1 cellular context compared by ENCODE assay signal in genomic region chr1:116418091-116418830, GRCh38.
TF ChIP-seq lines count a peak whose summit lies in the region.

No MANE protein-coding gene starts in this region.

TF ChIP-seq in HepG2, 621 proteins besides CTCF, POLR2A, EP300 and RAD21 (continued from another document and continues in another):
- TF ChIP-seq BORCS8-MEF2B (CRISPR knock-in tag; IDR thresholded peaks at IDR 0.05) (peak; percentile 97), RFX3 (CRISPR knock-in tag; IDR thresholded peaks at IDR 0.05) (no peak), TFDP1 (CRISPR knock-in tag; IDR thresholded peaks at IDR 0.05; ENCODE audit: borderline replicate concordance) (peak; percentile 90), TIGD3 (CRISPR knock-in tag; IDR thresholded peaks at IDR 0.05; ENCODE audit: borderline replicate concordance) (peak; percentile 63; the same call in 1 of the 2 replicates), RBFOX2 (IDR thresholded peaks at IDR 0.05; ENCODE audit: low read depth, low read length) (peak; percentile 95), NBN (conservative IDR thresholded peaks at IDR 0.05) (no peak), ZNF205 (CRISPR knock-in tag; IDR thresholded peaks at IDR 0.05) (peak; percentile 80; the same call in 1 of the 2 replicates), ZNF773 (CRISPR knock-in tag; IDR thresholded peaks at IDR 0.05; ENCODE audit: borderline replicate concordance) (0 out of 2 replicates have a peak, but pooled peaks have one; percentile 56), ARID5B (CRISPR knock-in tag; IDR thresholded peaks at IDR 0.05) (peak; percentile 71), ZBTB43 (CRISPR knock-in tag; conservative IDR thresholded peaks at IDR 0.05) (peak; percentile 55; the same call in 1 of the 2 replicates), ZNF646 (CRISPR knock-in tag; IDR thresholded peaks at IDR 0.05) (no peak), ZNF747 (CRISPR knock-in tag; IDR thresholded peaks at IDR 0.05; ENCODE audit: borderline replicate concordance) (peak; percentile 85; the same call in 1 of the 2 replicates), ATF3 (CRISPR knock-in tag; IDR thresholded peaks at IDR 0.05) (0 out of 2 replicates have a peak, but pooled peaks have one; percentile 29), ZNF562 (CRISPR knock-in tag; IDR thresholded peaks at IDR 0.05; ENCODE audit: borderline replicate concordance) (no peak), ZNF547 (CRISPR knock-in tag; IDR thresholded peaks at IDR 0.05) (peak; percentile 96), EED (CRISPR knock-in tag; IDR thresholded peaks at IDR 0.05) (peak; percentile 84; the same call in 1 of the 2 replicates), DBP (CRISPR knock-in tag; IDR thresholded peaks at IDR 0.05; ENCODE audit: not compliant biosample characterization) (no peak), ZNF20 (CRISPR knock-in tag; IDR thresholded peaks at IDR 0.05) (no peak), GATAD2A (CRISPR knock-in tag; IDR thresholded peaks at IDR 0.05) (peak; percentile 72; the same call in 1 of the 2 replicates), XRCC5 (optimal IDR thresholded peaks at IDR 0.05; ENCODE audit: low read length) (peak; percentile 15), ZNF281 (CRISPR knock-in tag; IDR thresholded peaks at IDR 0.05; ENCODE audit: borderline replicate concordance) (peak; percentile 44; the same call in 1 of the 2 replicates), ZNF883 (CRISPR knock-in tag; IDR thresholded peaks at IDR 0.05; ENCODE audit: not compliant biosample characterization) (peak; percentile 73), ZNF121 (CRISPR knock-in tag; IDR thresholded peaks at IDR 0.05) (no peak), ZMYM2 (CRISPR knock-in tag; IDR thresholded peaks at IDR 0.05) (0 out of 2 replicates have a peak, but pooled peaks have one; percentile 15), ZNF142 (CRISPR knock-in tag; IDR thresholded peaks at IDR 0.05) (peak; percentile 82; the same call in 1 of the 2 replicates), ZNF616 (CRISPR knock-in tag; IDR thresholded peaks at IDR 0.05; ENCODE audit: low read depth) (peak; percentile 86; the same call in 1 of the 2 replicates), HCFC1 (IDR thresholded peaks at IDR 0.05; ENCODE audit: low read depth, low read length) (peak; percentile 28; the same call in 1 of the 2 replicates)
